13 cellular contexts compared by ENCODE assay signal in genomic region chr1:206049293-206049692, GRCh38. TPM values are rescaled to one million over a fixed set of nuclear protein-coding genes. Genes with fewer than 3 reads are reported as not detected.
DNase-seq lines count a peak whose midpoint lies in the region; ATAC-seq and TF ChIP-seq lines count a peak whose summit lies in the region.
"Had no signal": no experiment of that assay in that cellular context is flagged by ENCODE, and none has a peak within 500 bp of the region (broad histone marks: within the 10 kb centered on the region; RNA-seq: fewer than 3 reads in every experiment).

No MANE protein-coding gene starts in this region.

- peak overlapping the region; percentile 87 for H3K27ac ChIP-seq in MM.1S (ENCODE audit: low read length)

- H3K9ac ChIP-seq in MM.1S (ENCODE audit: low read length), result peak overlapping the region; percentile 3; the same call in 1 of the 2 replicates

- no peaks in the 10 kb centered on the region for H3K9me2 ChIP-seq in MM.1S (replicated peaks; ENCODE audit: insufficient read depth, low read length)

- H3K4me1 ChIP-seq in MM.1S (ENCODE audit: low read length), result peaks cover 72% of the 10 kb centered on the region

- H3K36me3 Mint-ChIP-seq in T-helper 17 cell (ENCODE audit: low read depth), result peaks cover 2% of the 10 kb centered on the region
- H3K36me3 Mint-ChIP-seq: natural killer cell treated with Interleukin-12 subunit alpha and Interleukin-12 subunit beta and Interleukin-15 and Interleukin-18, amount 100 ng/mL, for 72 hours had no signal

- DNase-seq in MM.1S (peak; percentile 96), NCI-H187 (lab: John Stamatoyannopoulos, UW) (no peak), T-helper 17 cell (no peak), HCEC 1CT (no peak), left ventricle myocardium superior (no peak)
- DNase-seq: activated CD4-positive, alpha-beta T cell treated with anti-CD3 and anti-CD28 coated beads, Interleukin-2, amount 50 U/mL, for 4 hours; SHP77 treated with DMSO at 0.1 percent for 48 hours; stimulated activated naive CD4-positive, alpha-beta T cell treated with Interleukin-2 at 50 U/mL for 16 hours had no signal

- no peaks in the 10 kb centered on the region for H3K36me3 ChIP-seq in MM.1S (replicated peaks; ENCODE audit: insufficient read depth, low read length)

- no peak overlapping the region for H2AFZ ChIP-seq in MM.1S (ENCODE audit: low read length)

- peaks cover 15% of the 10 kb centered on the region for H3K79me2 ChIP-seq in MM.1S (ENCODE audit: low read length)

- no peak overlapping the region for H3K4me3 Mint-ChIP-seq in T-helper 17 cell
- H3K4me3 Mint-ChIP-seq: natural killer cell treated with Interleukin-12 subunit alpha and Interleukin-12 subunit beta and Interleukin-15 and Interleukin-18, amount 100 ng/mL, for 72 hours had no signal

- H3K4me2 ChIP-seq in MM.1S (ENCODE audit: low read depth, low read length), result peak overlapping the region; percentile 60

- peaks cover 13% of the 10 kb centered on the region for H3K4me1 Mint-ChIP-seq in T-helper 17 cell

- no peaks in the 10 kb centered on the region for H3K27me3 ChIP-seq in MM.1S (replicated peaks; ENCODE audit: insufficient read depth, low read length)

- ATAC-seq in GM18499 (IDR thresholded peaks at IDR 0.05; ENCODE audit: insufficient read depth, unreplicated experiment) (peak; percentile 33), GM19395 (IDR thresholded peaks at IDR 0.05; ENCODE audit: unreplicated experiment) (peak; percentile 52), HG02970 (IDR thresholded peaks at IDR 0.05; ENCODE audit: low FRiP score, unreplicated experiment) (peak; percentile 32), T-helper 17 cell (no peak), left ventricle myocardium superior (no peak)

- peaks cover 82% of the 10 kb centered on the region for H3F3A ChIP-seq in MM.1S (ENCODE audit: insufficient read depth, low read length)

- H4K20me1 ChIP-seq in MM.1S (ENCODE audit: insufficient read depth, low read length), result no peaks in the 10 kb centered on the region

- H3K27me3 Mint-ChIP-seq in T-helper 17 cell, result peaks cover 4% of the 10 kb centered on the region

- no peaks in the 10 kb centered on the region for H3K9me3 ChIP-seq in MM.1S (replicated peaks; ENCODE audit: insufficient read depth, low read length)
- H3K9me3 ChIP-seq in T-helper 17 cell (ENCODE audit: control insufficient read depth, low read length, poor library complexity, severe bottlenecking), result no peaks in the 10 kb centered on the region

- intact Hi-C loops in left ventricle myocardium superior (cut with micrococcal nuclease), result no loop called here

- no peak overlapping the region for H3K4me3 ChIP-seq in MM.1S (ENCODE audit: low read length)

- no peak overlapping the region for H3K27ac Mint-ChIP-seq in T-helper 17 cell

- TF ChIP-seq CTCF in MM.1S (IDR thresholded peaks at IDR 0.05; ENCODE audit: low read length), result no peak

RNA-seq across cellular contexts. Expression of gene RHEX, which starts 3.7 kb away (rescaled TPM):
- under 1 TPM in 1 of 2 donors, not detected in 1; 0.50 TPM for total RNA-seq in T-helper 17 cell
- total RNA-seq in left ventricle myocardium superior, result 1.0 TPM
- total RNA-seq: astrocyte had no signal

RNA-seq across cellular contexts. Expression of gene CTSE, which starts 25.6 kb away (rescaled TPM):
- total RNA-seq in T-helper 17 cell, result not detected
- 0.15 TPM for total RNA-seq in left ventricle myocardium superior
- total RNA-seq: astrocyte; natural killer cell treated with Interleukin-12 subunit alpha and Interleukin-12 subunit beta and Interleukin-15 and Interleukin-18, amount 100 ng/mL, for 72 hours had no signal

RNA-seq across cellular contexts. Expression of gene RAB7B, which starts 46.1 kb away (rescaled TPM):
- total RNA-seq in T-helper 17 cell (under 1 TPM in 1 of 2 donors, not detected in 1; 0.18 TPM), left ventricle myocardium superior (1.6 TPM)
- total RNA-seq: natural killer cell treated with Interleukin-12 subunit alpha and Interleukin-12 subunit beta and Interleukin-15 and Interleukin-18, amount 100 ng/mL, for 72 hours had no signal

Comparison
In these comparisons a context has a peak if more than half of its experiments do, and no peak if none do; other contexts are left out.
1. ATAC-seq: peak in GM18499 (single experiment), GM19395 (single experiment) and HG02970 (single experiment); none in T-helper 17 cell (single experiment) and left ventricle myocardium superior (single experiment).